Comparison of ENCODE assay signal across 1 cellular context in genomic region chr14:75138492-75138891, GRCh38.
TF ChIP-seq lines count a peak whose summit lies in the region.

No MANE protein-coding gene starts in this region.

TF ChIP-seq in HEK293T, 16 proteins besides CTCF, POLR2A, EP300 and RAD21 (continued from another document):
- no peak for TF ChIP-seq FOXA1 (IDR thresholded peaks at IDR 0.05)
- TF ChIP-seq ELF4 (IDR thresholded peaks at IDR 0.05), result no peak
- no peak for TF ChIP-seq FOXK2 (IDR thresholded peaks at IDR 0.05)
- TF ChIP-seq TARDBP (IDR thresholded peaks at IDR 0.05), result no peak
